In the genomic region with DNA sequence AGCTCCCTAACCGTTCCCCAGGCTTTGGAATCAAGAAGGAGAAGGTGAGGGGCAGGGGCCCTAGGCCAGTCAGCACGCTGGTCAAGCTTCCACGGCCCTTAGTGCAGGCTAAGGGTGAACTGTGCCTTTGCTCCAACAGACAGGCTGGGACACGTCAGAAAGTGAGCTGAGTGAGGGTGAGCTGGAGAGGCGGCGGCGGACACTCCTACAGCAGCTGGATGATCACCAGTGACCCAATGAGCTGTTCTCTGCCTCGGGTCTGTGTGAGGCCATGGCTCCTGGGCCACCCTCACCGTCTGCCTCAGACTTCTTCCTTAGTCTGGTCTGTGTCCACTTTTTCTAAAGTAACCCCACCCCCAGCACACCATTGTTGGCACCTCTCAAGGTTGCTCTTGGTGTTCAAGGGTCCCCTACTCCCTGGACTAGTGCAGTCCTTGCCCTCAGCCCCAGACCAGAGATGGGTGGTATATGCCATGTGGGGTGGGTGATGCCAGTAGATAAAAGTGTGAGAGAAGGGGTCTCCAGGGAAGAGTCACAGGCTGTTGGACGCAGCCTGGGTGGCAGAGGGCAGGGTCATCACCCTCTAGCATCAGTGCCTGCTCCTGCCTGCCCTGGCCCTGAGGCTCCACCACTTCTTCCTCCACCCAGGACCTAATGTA, we compare ENCODE assay signal across 10 cellular contexts. TPM values are rescaled to one million over a fixed set of nuclear protein-coding genes. Genes with fewer than 3 reads are reported as not detected.
DNase-seq lines count a peak whose midpoint lies in the region; ATAC-seq and TF ChIP-seq lines count a peak whose summit lies in the region.
"Had no signal": no experiment of that assay in that cellular context is flagged by ENCODE, and none has a peak within 500 bp of the region (broad histone marks: within the 10 kb centered on the region; RNA-seq: fewer than 3 reads in every experiment).

No MANE protein-coding gene starts in this region.

- no peaks in the 10 kb centered on the region for H3K9me3 Mint-ChIP-seq in HFFc6
- H3K9me3 Mint-ChIP-seq in activated CD4-positive, alpha-beta memory T cell treated with anti-CD3 and anti-CD28 coated beads, Interleukin-2, amount 10 ng/mL, durations not matched to agents 7 days and 5 days = no peaks in the 10 kb centered on the region

- no peak overlapping the region for H3K4me3 Mint-ChIP-seq in HFFc6
- no peak overlapping the region for H3K4me3 Mint-ChIP-seq in activated CD4-positive, alpha-beta memory T cell treated with anti-CD3 and anti-CD28 coated beads, Interleukin-2, amount 10 ng/mL, durations not matched to agents 7 days and 5 days

- no peak overlapping the region for H3K9ac ChIP-seq in smooth muscle cell (ENCODE audit: low read depth)

- H3K4me1 Mint-ChIP-seq in HFFc6 (ENCODE audit: low read depth) = no peaks in the 10 kb centered on the region
- H3K4me1 Mint-ChIP-seq in activated CD4-positive, alpha-beta memory T cell treated with anti-CD3 and anti-CD28 coated beads, Interleukin-2, amount 10 ng/mL, durations not matched to agents 7 days and 5 days = peaks cover 21% of the 10 kb centered on the region

- H3F3A ChIP-seq in smooth muscle cell (ENCODE audit: low read depth) = peaks cover 16% of the 10 kb centered on the region

- H4K20me1 ChIP-seq in smooth muscle cell (ENCODE audit: low read depth) = no peaks in the 10 kb centered on the region

- H3K79me2 ChIP-seq in smooth muscle cell (ENCODE audit: low read depth) = no peaks in the 10 kb centered on the region

- H3K36me3 Mint-ChIP-seq in HFFc6 (ENCODE audit: low read depth) = peaks cover 10% of the 10 kb centered on the region; the same call in 1 of the 2 replicates
- H3K36me3 Mint-ChIP-seq in activated CD4-positive, alpha-beta memory T cell treated with anti-CD3 and anti-CD28 coated beads, Interleukin-2, amount 10 ng/mL, durations not matched to agents 7 days and 5 days (ENCODE audit: low read depth) = peaks cover 25% of the 10 kb centered on the region

- H3K27me3 ChIP-seq in foreskin keratinocyte = no peaks in the 10 kb centered on the region
- no peaks in the 10 kb centered on the region for H3K27me3 ChIP-seq in smooth muscle cell (ENCODE audit: low read depth)
- H3K27me3 ChIP-seq: neutrophil, SJCRH30, thyroid gland had no signal

- no peak for DNase-seq in HFFc6
- DNase-seq in activated CD4-positive, alpha-beta memory T cell treated with anti-CD3 and anti-CD28 coated beads, Interleukin-2, amount 10 ng/mL, durations not matched to agents 7 days and 5 days = no peak
- DNase-seq in foreskin keratinocyte = peak in 1 of 2 donors; percentile 66
- no peak for DNase-seq in smooth muscle cell (lab: John Stamatoyannopoulos, UW; ENCODE audit: unreplicated experiment)
- no peak for DNase-seq in NCI-H524 (lab: John Stamatoyannopoulos, UW)

- H3K27ac ChIP-seq in foreskin keratinocyte = peak overlapping the region; percentile 36
- H3K27ac ChIP-seq in smooth muscle cell (ENCODE audit: low read depth) = peak overlapping the region; percentile 84
- H3K27ac ChIP-seq: neutrophil, SJCRH30 had no signal

- H3K9me3 ChIP-seq in smooth muscle cell (replicated peaks; ENCODE audit: low read depth) = no peaks in the 10 kb centered on the region
- H3K9me3 ChIP-seq: neutrophil, SJCRH30, thyroid gland had no signal

- 79% methylated on average over 10 of the region's 10 CpGs for WGBS in smooth muscle cell (ENCODE audit: low lambda C conversion rate)

- H3K27ac Mint-ChIP-seq in HFFc6 = peak overlapping the region; percentile 53
- H3K27ac Mint-ChIP-seq in activated CD4-positive, alpha-beta memory T cell treated with anti-CD3 and anti-CD28 coated beads, Interleukin-2, amount 10 ng/mL, durations not matched to agents 7 days and 5 days = peak overlapping the region; percentile 67

- POLR2A ChIA-PET in activated CD4-positive, alpha-beta memory T cell treated with anti-CD3 and anti-CD28 coated beads, Interleukin-2, amount 10 ng/mL, durations not matched to agents 7 days and 5 days (lab: Charles Lee) = interaction anchor here (1.1 to 4.4 kb wide), 6 partner anchors 19 to 97 kb away, joined by 3 to 38 read pairs (median 5); partner anchors contain the start of genes FMNL3 and TMBIM6

- no peak overlapping the region for H3K4me2 ChIP-seq in smooth muscle cell

- H3K27me3 Mint-ChIP-seq in HFFc6 (ENCODE audit: insufficient read depth) = peaks cover 9% of the 10 kb centered on the region
- no peaks in the 10 kb centered on the region for H3K27me3 Mint-ChIP-seq in activated CD4-positive, alpha-beta memory T cell treated with anti-CD3 and anti-CD28 coated beads, Interleukin-2, amount 10 ng/mL, durations not matched to agents 7 days and 5 days

- H3K4me1 ChIP-seq in foreskin keratinocyte (peaks cover 13% of the 10 kb centered on the region), smooth muscle cell (ENCODE audit: low read depth) (no peaks in the 10 kb centered on the region)
- H3K4me1 ChIP-seq: SJCRH30 had no signal

- H3K4me3 ChIP-seq in smooth muscle cell = no peak overlapping the region
- H3K4me3 ChIP-seq: SJCRH30, thyroid gland had no signal

- TF ChIP-seq CTCF in HFFc6 (IDR thresholded peaks at IDR 0.05) = no peak
- TF ChIP-seq CTCF in foreskin keratinocyte (conservative IDR thresholded peaks at IDR 0.05) = no peak
- TF ChIP-seq CTCF in smooth muscle cell (IDR thresholded peaks at IDR 0.05; ENCODE audit: borderline replicate concordance, insufficient read depth, poor library complexity, severe bottlenecking) = no peak

- CTCF ChIA-PET in activated CD4-positive, alpha-beta memory T cell treated with anti-CD3 and anti-CD28 coated beads, Interleukin-2, amount 10 ng/mL, durations not matched to agents 7 days and 5 days (lab: Charles Lee) = interaction anchor here (0.6 to 16.9 kb wide), 17 partner anchors 8 to 647 kb away, joined by 3 to 372 read pairs (median 4); partner anchors contain the start of genes FMNL3, PRPF40B and TMBIM6

- H2AFZ ChIP-seq in smooth muscle cell (ENCODE audit: low read depth) = no peak overlapping the region

- ATAC-seq in foreskin keratinocyte = peak; percentile 54
- no peak for ATAC-seq in HG02973 (IDR thresholded peaks at IDR 0.05; ENCODE audit: unreplicated experiment)
- no peak for ATAC-seq in HG02884 (IDR thresholded peaks at IDR 0.05; ENCODE audit: unreplicated experiment)

- H3K36me3 ChIP-seq in smooth muscle cell (ENCODE audit: low read depth) = no peaks in the 10 kb centered on the region

RNA-seq across cellular contexts. Expression of gene PRPF40B, which starts 20.7 kb away (rescaled TPM):
- 10 to 100 TPM; 10.3 to 11.9 (median 11.2) TPM for total RNA-seq in HFFc6 (2021; fragmentation: NEBNext Ultra II Directional; extraction: Animal tissue kit (Norgen Biotek cat#: 25700))
- total RNA-seq in activated CD4-positive, alpha-beta memory T cell treated with anti-CD3 and anti-CD28 coated beads, Interleukin-2, amount 10 ng/mL, durations not matched to agents 7 days and 5 days = 1 to 10 TPM; 8.0 to 8.7 TPM
- total RNA-seq in foreskin keratinocyte = 26.6 TPM in 2 replicates
- 20.3 and 20.6 TPM in 2 replicates for polyA plus RNA-seq in foreskin keratinocyte
- total RNA-seq in smooth muscle cell = 5.7 and 6.2 TPM in 2 replicates
- polyA plus RNA-seq in smooth muscle cell = 19.8 and 22.8 TPM in 2 replicates

RNA-seq across cellular contexts. Expression of gene FAM186B, which starts 38.7 kb away (rescaled TPM):
- under 1 TPM; 0.21 to 0.46 (median 0.31) TPM for total RNA-seq in HFFc6 (2021; fragmentation: NEBNext Ultra II Directional; extraction: Animal tissue kit (Norgen Biotek cat#: 25700))
- total RNA-seq in activated CD4-positive, alpha-beta memory T cell treated with anti-CD3 and anti-CD28 coated beads, Interleukin-2, amount 10 ng/mL, durations not matched to agents 7 days and 5 days = not detected
- total RNA-seq in foreskin keratinocyte = 0.32 and 0.37 TPM in 2 replicates
- polyA plus RNA-seq in foreskin keratinocyte = 0.09 and 0.24 TPM in 2 replicates
- 0.09 and 1.3 TPM in 2 replicates for total RNA-seq in smooth muscle cell
- polyA plus RNA-seq in smooth muscle cell = 0.18 and 0.26 TPM in 2 replicates
